Comparison of ENCODE assay signal across 8 cellular contexts in the genomic region with DNA sequence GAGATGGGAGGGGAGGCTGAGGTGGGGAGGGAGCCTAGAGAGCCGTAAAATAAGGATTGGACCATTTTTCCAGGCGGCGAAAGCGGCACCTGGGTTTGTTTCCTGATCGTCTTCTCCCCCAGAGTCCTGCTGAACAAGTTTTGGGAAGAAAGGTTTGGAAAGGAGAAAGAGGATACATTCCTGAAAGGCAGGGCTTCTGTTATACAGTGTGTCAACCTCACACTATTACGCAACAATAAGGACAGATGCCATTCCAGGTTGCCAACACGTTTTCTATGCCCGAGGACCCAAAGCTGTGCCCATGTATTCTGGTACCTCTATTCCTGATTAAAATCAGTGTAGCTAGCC. TPM values are rescaled to one million over a fixed set of nuclear protein-coding genes. Genes with fewer than 3 reads are reported as not detected.
DNase-seq lines count a peak whose midpoint lies in the region; ATAC-seq, FAIRE-seq and TF ChIP-seq lines count a peak whose summit lies in the region.

No MANE protein-coding gene starts in this region.

- CTCF ChIA-PET in AG04450 (lab: Charles Lee) = interaction anchor here (0.6 to 4.3 kb wide), 3 partner anchors 14 to 236 kb away, joined by 3 to 29 read pairs (median 8); no protein-coding TSS in a partner anchor
- CTCF ChIA-PET in IMR-90 (lab: Yijun Ruan, JAX) = interaction anchor here (0.8 kb wide), 1 partner anchor 14 kb away, joined by 4 read pairs; no protein-coding TSS in a partner anchor

- H3K9ac ChIP-seq in IMR-90 (ENCODE audit: low read depth, low read length) = peak overlapping the region; percentile 75

- H3K18ac ChIP-seq in IMR-90 (ENCODE audit: low read depth, low read length) = no peak overlapping the region

- no peak for DNase-seq in AG04450 (ENCODE audit: low read depth, low spot score)
- DNase-seq in IMR-90 = no peak
- DNase-seq in choroid plexus epithelial cell (ENCODE audit: low read depth) = no peak
- no peak for DNase-seq in mucosa of descending colon
- DNase-seq in AG08396 (ENCODE audit: low spot score) = no peak
- DNase-seq in HTR-8/SVneo (ENCODE audit: insufficient read length, low spot score) = no peak
- DNase-seq in effector CD8-positive, alpha-beta T cell (lab: John Stamatoyannopoulos, UW) = no peak
- DNase-seq in COLO668 (lab: John Stamatoyannopoulos, UW; ENCODE audit: unreplicated experiment) = no peak

- ATAC-seq in IMR-90 (ENCODE audit: low read depth) (no peak), mucosa of descending colon (peak; percentile 4)

- H2AFZ ChIP-seq in IMR-90 (replicated peaks; ENCODE audit: low read length, poor library complexity) = peak overlapping the region; percentile 93

- no peak for TF ChIP-seq POLR2A in IMR-90 (IDR thresholded peaks at IDR 0.05; ENCODE audit: low read depth, low read length)

- H4K5ac ChIP-seq in IMR-90 (ENCODE audit: low read depth, low read length) = peak overlapping the region; percentile 8

- intact Hi-C loops in IMR-90 (cut with micrococcal nuclease) (loop anchor here (5.0 kb wide), 2 partner anchors 148 to 758 kb away; partner anchors contain the start of genes ELMOD2 and RNF150), mucosa of descending colon (cut with DNase I, micrococcal nuclease) (no loop called here)

- WGBS in IMR-90 (ENCODE audit: extremely low coverage in 2 of 2, insufficient read length in 1 of 2), 2 experiments = no CpG with 5 or more reads among the region's 8 CpGs

- 0 out of 2 replicates have a peak overlapping the region, but pooled peaks have one; percentile 57 for H3K14ac ChIP-seq in IMR-90 (replicated peaks; ENCODE audit: low read depth, low read length)

- no peak overlapping the region for H2BK20ac ChIP-seq in IMR-90 (ENCODE audit: low read depth, low read length)

- peak overlapping the region; percentile 46 for H2BK5ac ChIP-seq in IMR-90 (ENCODE audit: low read depth, low read length, poor library complexity, severe bottlenecking)

- in situ Hi-C loops in IMR-90 (cut with MboI; ENCODE audit: low sequenced_read_pairs) = loop anchor here (25.0 kb wide), 2 partner anchors 463 to 763 kb away; partner anchors contain the start of gene RNF150

- no peak overlapping the region for H4K91ac ChIP-seq in IMR-90 (ENCODE audit: insufficient read depth, low read depth, low read length)

- POLR2A ChIA-PET in AG04450 (lab: Yijun Ruan, JAX) (interaction anchor here (0.6 to 1.2 kb wide), 2 partner anchors 150 to 236 kb away, joined by 3 to 4 read pairs; partner anchors contain the start of gene ELMOD2), IMR-90 (lab: Charles Lee; ENCODE audit: unreplicated experiment) (no interaction called here)

- H3K79me1 ChIP-seq in IMR-90 (ENCODE audit: low read depth in 1 of 2, low read length in 2 of 2) = peaks cover 14 to 33% of the 10 kb centered on the region in 2 experiments

- H3K9me3 ChIP-seq in AG04450 (ENCODE audit: control insufficient read depth, insufficient read depth, low read length) (no peaks in the 10 kb centered on the region), IMR-90 (ENCODE audit: control insufficient read depth, insufficient read depth, low read length) (no peaks in the 10 kb centered on the region), mucosa of descending colon (no peaks in the 10 kb centered on the region)

- H3K4me1 ChIP-seq in IMR-90 (ENCODE audit: control insufficient read depth, insufficient read depth, low read length) (no peaks in the 10 kb centered on the region), mucosa of descending colon (ENCODE audit: low read depth) (peaks cover 8% of the 10 kb centered on the region)

- no peak overlapping the region for H2BK120ac ChIP-seq in IMR-90 (ENCODE audit: low read depth, low read length)

- H3K27me3 ChIP-seq in AG04450 (ENCODE audit: control insufficient read depth, insufficient read depth, low read length) (no peaks in the 10 kb centered on the region), IMR-90 (ENCODE audit: control insufficient read depth, insufficient read depth, low read length) (no peaks in the 10 kb centered on the region)

- dilution Hi-C loops in IMR-90 (cut with HindIII; ENCODE audit: low sequenced_read_pairs, unreplicated experiment) = no loop called here

- H4K20me1 ChIP-seq in IMR-90 (ENCODE audit: insufficient read depth, low read length) = peaks cover 6% of the 10 kb centered on the region; the same call in 1 of the 2 replicates

- H2BK15ac ChIP-seq in IMR-90 (ENCODE audit: low read depth, low read length) = no peak overlapping the region

- H3K9me1 ChIP-seq in IMR-90 (ENCODE audit: insufficient read depth, low read length) = peaks cover 4% of the 10 kb centered on the region

- no peaks in the 10 kb centered on the region for H3K36me3 ChIP-seq in IMR-90 (ENCODE audit: control insufficient read depth, insufficient read depth, low read length)
- peaks cover 4% of the 10 kb centered on the region for H3K36me3 ChIP-seq in mucosa of descending colon (ENCODE audit: low read depth)

- H3K4ac ChIP-seq in IMR-90 (ENCODE audit: low read depth, low read length) = 0 out of 2 replicates have a peak overlapping the region, but pooled peaks have one; percentile 0

- peak overlapping the region; percentile 98 for H3K4me2 ChIP-seq in IMR-90 (ENCODE audit: low read depth, low read length)

- H2AK5ac ChIP-seq in IMR-90 (ENCODE audit: low read depth, low read length) = no peak overlapping the region

- peak overlapping the region; percentile 58; the same call in 1 of the 2 replicates for H3K56ac ChIP-seq in IMR-90 (ENCODE audit: extremely low read depth, insufficient read depth, low read length)

- H3K27ac ChIP-seq in AG04450 (ENCODE audit: low read depth, low read length) (peak overlapping the region; percentile 77), IMR-90 (ENCODE audit: insufficient read depth, low read length) (peak overlapping the region; percentile 63)

- no peak for TF ChIP-seq CTCF in AG04450 (IDR thresholded peaks at IDR 0.05; ENCODE audit: low read depth, low read length)
- no peak for TF ChIP-seq CTCF in IMR-90 (conservative IDR thresholded peaks at IDR 0.05; ENCODE audit: low read depth, low read length)
- no peak for TF ChIP-seq CTCF in choroid plexus epithelial cell (conservative IDR thresholded peaks at IDR 0.05; ENCODE audit: low read depth, low read length)
- no peak for TF ChIP-seq CTCF in mucosa of descending colon (IDR thresholded peaks at IDR 0.05)

- no TSS peak for BruUV-seq in IMR-90 (replicated peaks; lab: Mats Ljungman, UMichigan)

- no peak for FAIRE-seq in HTR-8/SVneo (lab: Jason Lieb, UNC)

- H3K23ac ChIP-seq in IMR-90 (ENCODE audit: low read depth, low read length) = 0 out of 2 replicates have a peak overlapping the region, but pooled peaks have one; percentile 21

- peak overlapping the region; percentile 73 for H3K4me3 ChIP-seq in AG04450 (ENCODE audit: low read depth, low read length)
- peak overlapping the region; percentile 75 for H3K4me3 ChIP-seq in IMR-90 (ENCODE audit: insufficient read depth, low read depth, low read length)
- peak overlapping the region; percentile 91 for H3K4me3 ChIP-seq in choroid plexus epithelial cell (ENCODE audit: low read depth, low read length)
- H3K4me3 ChIP-seq in mucosa of descending colon = peak overlapping the region; percentile 59

- no peak for TF ChIP-seq RAD21 in IMR-90 (IDR thresholded peaks at IDR 0.05; ENCODE audit: low read length)

- H4K8ac ChIP-seq in IMR-90 (ENCODE audit: low read depth in 2 of 2, low read length in 2 of 2) = peak overlapping the region in 1 of 2 experiments; percentile 38; a peak in 2 of 4 replicates

- H2AK9ac ChIP-seq in IMR-90 (replicated peaks; ENCODE audit: low read depth, low read length, poor library complexity) = peak overlapping the region; percentile 1

TF ChIP-seq in IMR-90, 13 proteins besides CTCF, POLR2A, EP300 and RAD21:
- TF ChIP-seq MAFK (IDR thresholded peaks at IDR 0.05; ENCODE audit: low read depth, low read length) (no peak), CEBPB (IDR thresholded peaks at IDR 0.05; ENCODE audit: low read depth, low read length) (peak; percentile 98)

RNA-seq across cellular contexts. Expression of gene SCOC, which starts 0.7 kb away (rescaled TPM):
- polyA plus RNA-seq in AG04450 (2011; rRNA removed) = 39.1 and 62.4 TPM in 2 replicates
- polyA minus RNA-seq in AG04450 (2011; rRNA and poly(A)+ RNA removed) = 7.0 and 17.8 TPM in 2 replicates
- total RNA-seq in IMR-90 (2012; rRNA removed) = 12.9 and 51.7 TPM in 2 replicates
- 21.2 and 33.2 TPM in 2 replicates for polyA plus RNA-seq in IMR-90 (2012; rRNA removed)
- polyA plus RNA-seq in IMR-90 (2012; cell fraction: cytosol; rRNA removed) = 2.3 and 2.8 TPM in 2 replicates
- 0.51 and 6.3 TPM in 2 replicates for polyA plus RNA-seq in IMR-90 (2012; cell fraction: nucleus; rRNA removed; ENCODE audit: low replicate concordance)
- 10 to 100 TPM; 41.1 to 52.8 (median 51.3) TPM for total RNA-seq in mucosa of descending colon

RNA-seq across cellular contexts. Expression of gene CLGN, which starts 53.3 kb away (rescaled TPM):
- polyA plus RNA-seq in AG04450 (2011; rRNA removed) (1.6 and 2.7 TPM in 2 replicates), IMR-90 (2012; rRNA removed) (0.55 and 0.75 TPM in 2 replicates)
- 0.28 and 0.56 TPM in 2 replicates for polyA minus RNA-seq in AG04450 (2011; rRNA and poly(A)+ RNA removed)
- total RNA-seq in IMR-90 (2012; rRNA removed) (0.36 and 1.4 TPM in 2 replicates), mucosa of descending colon (1 to 10 TPM; 1.5 to 7.9 (median 1.8) TPM)
- 0.04 and 0.11 TPM in 2 replicates for polyA plus RNA-seq in IMR-90 (2012; cell fraction: cytosol; rRNA removed)
- polyA plus RNA-seq in IMR-90 (2012; cell fraction: nucleus; rRNA removed; ENCODE audit: low replicate concordance) = 0.03 and 0.22 TPM in 2 replicates
